8 cellular contexts compared by ENCODE assay signal in genomic region chr3:194069421-194070219, GRCh38.
A peak's percentile ranks its signal among the peaks of the same experiment; 100 is the strongest.
DNase-seq lines count a peak whose midpoint lies in the region; ATAC-seq lines count a peak whose summit lies in the region.

No MANE protein-coding gene starts in this region.

- CTCF ChIA-PET in activated CD8-positive, alpha-beta memory T cell treated with anti-CD3 and anti-CD28 coated beads, Interleukin-2, amount 10 ng/mL, durations not matched to agents 7 days and 5 days (lab: Charles Lee), result interaction anchor here (1.2 kb wide), 1 partner anchor 247 kb away, joined by 4 read pairs; no protein-coding TSS in a partner anchor

- peaks cover 3% of the 10 kb centered on the region for H3K9me3 Mint-ChIP-seq in activated CD8-positive, alpha-beta memory T cell treated with anti-CD3 and anti-CD28 coated beads, Interleukin-2, amount 10 ng/mL, durations not matched to agents 7 days and 5 days (ENCODE audit: low read depth)
- H3K9me3 Mint-ChIP-seq in stimulated activated memory B cell treated with anti-CD40 and anti-IgM and Interleukin-4, amounts not matched to agents 10 μg/mL and 1 μg/mL and 100 μg/mL, for 72 hours, result peaks cover 5% of the 10 kb centered on the region

- peaks cover 12% of the 10 kb centered on the region for H3K4me1 Mint-ChIP-seq in activated CD8-positive, alpha-beta memory T cell treated with anti-CD3 and anti-CD28 coated beads, Interleukin-2, amount 10 ng/mL, durations not matched to agents 7 days and 5 days
- H3K4me1 Mint-ChIP-seq in stimulated activated memory B cell treated with anti-CD40 and anti-IgM and Interleukin-4, amounts not matched to agents 10 μg/mL and 1 μg/mL and 100 μg/mL, for 72 hours, result peaks cover 43% of the 10 kb centered on the region

- no peak for DNase-seq in activated CD8-positive, alpha-beta memory T cell treated with anti-CD3 and anti-CD28 coated beads, Interleukin-2, amount 10 ng/mL, durations not matched to agents 7 days and 5 days
- no peak for DNase-seq in activated CD8-positive, alpha-beta memory T cell treated with anti-CD3 and anti-CD28 coated beads, Interleukin-2, amount 50 U/mL, for 4 hours
- peak; percentile 55 for DNase-seq in SK-MEL-5 (ENCODE audit: low read depth, low spot score)
- peak; percentile 36 for DNase-seq in fibroblast of gingiva (ENCODE audit: low read depth)
- DNase-seq in activated T-cell treated with anti-CD3 and anti-CD28 coated beads, Interleukin-2, amount 50 U/mL, for 48 hours, result no peak

- in situ Hi-C loops in SK-MEL-5 (cut with HindIII; ENCODE audit: low pct_unique_long_range_greater_than_20kb, low sequenced_read_pairs), result no loop called here

- no peak for ATAC-seq in activated CD8-positive, alpha-beta memory T cell treated with anti-CD3 and anti-CD28 coated beads, Interleukin-2, amount 10 ng/mL, durations not matched to agents 7 days and 5 days
- ATAC-seq in stimulated activated memory B cell treated with anti-CD40 and anti-IgM and Interleukin-4, amounts not matched to agents 10 μg/mL and 1 μg/mL and 100 μg/mL, for 72 hours, result no peak
- ATAC-seq in GM21447 (IDR thresholded peaks at IDR 0.05; ENCODE audit: unreplicated experiment) (no peak), HG03439 (IDR thresholded peaks at IDR 0.05; ENCODE audit: unreplicated experiment) (no peak)

- no peak overlapping the region for H3K27ac Mint-ChIP-seq in activated CD8-positive, alpha-beta memory T cell treated with anti-CD3 and anti-CD28 coated beads, Interleukin-2, amount 10 ng/mL, durations not matched to agents 7 days and 5 days
- H3K27ac Mint-ChIP-seq in stimulated activated memory B cell treated with anti-CD40 and anti-IgM and Interleukin-4, amounts not matched to agents 10 μg/mL and 1 μg/mL and 100 μg/mL, for 72 hours, result peak overlapping the region; percentile 66

- peak overlapping the region; percentile 12 for H3K4me3 Mint-ChIP-seq in activated CD8-positive, alpha-beta memory T cell treated with anti-CD3 and anti-CD28 coated beads, Interleukin-2, amount 10 ng/mL, durations not matched to agents 7 days and 5 days
- peak overlapping the region; percentile 13 for H3K4me3 Mint-ChIP-seq in stimulated activated memory B cell treated with anti-CD40 and anti-IgM and Interleukin-4, amounts not matched to agents 10 μg/mL and 1 μg/mL and 100 μg/mL, for 72 hours

- peaks cover 82% of the 10 kb centered on the region for H3K27me3 Mint-ChIP-seq in activated CD8-positive, alpha-beta memory T cell treated with anti-CD3 and anti-CD28 coated beads, Interleukin-2, amount 10 ng/mL, durations not matched to agents 7 days and 5 days
- H3K27me3 Mint-ChIP-seq in stimulated activated memory B cell treated with anti-CD40 and anti-IgM and Interleukin-4, amounts not matched to agents 10 μg/mL and 1 μg/mL and 100 μg/mL, for 72 hours, result no peaks in the 10 kb centered on the region

- peaks cover 5% of the 10 kb centered on the region for H3K36me3 Mint-ChIP-seq in activated CD8-positive, alpha-beta memory T cell treated with anti-CD3 and anti-CD28 coated beads, Interleukin-2, amount 10 ng/mL, durations not matched to agents 7 days and 5 days
- no peaks in the 10 kb centered on the region for H3K36me3 Mint-ChIP-seq in stimulated activated memory B cell treated with anti-CD40 and anti-IgM and Interleukin-4, amounts not matched to agents 10 μg/mL and 1 μg/mL and 100 μg/mL, for 72 hours

Comparison
In these comparisons a context has a peak if more than half of its experiments do, and no peak if none do; other contexts are left out.
1. DNase-seq: peak in SK-MEL-5 (single experiment) and fibroblast of gingiva (single experiment); none in activated CD8-positive, alpha-beta memory T cell treated with anti-CD3 and anti-CD28 coated beads, Interleukin-2, amount 10 ng/mL, durations not matched to agents 7 days and 5 days (single experiment), activated CD8-positive, alpha-beta memory T cell treated with anti-CD3 and anti-CD28 coated beads, Interleukin-2, amount 50 U/mL, for 4 hours (single experiment) and activated T-cell treated with anti-CD3 and anti-CD28 coated beads, Interleukin-2, amount 50 U/mL, for 48 hours (0 of 2).